In the genomic region with DNA sequence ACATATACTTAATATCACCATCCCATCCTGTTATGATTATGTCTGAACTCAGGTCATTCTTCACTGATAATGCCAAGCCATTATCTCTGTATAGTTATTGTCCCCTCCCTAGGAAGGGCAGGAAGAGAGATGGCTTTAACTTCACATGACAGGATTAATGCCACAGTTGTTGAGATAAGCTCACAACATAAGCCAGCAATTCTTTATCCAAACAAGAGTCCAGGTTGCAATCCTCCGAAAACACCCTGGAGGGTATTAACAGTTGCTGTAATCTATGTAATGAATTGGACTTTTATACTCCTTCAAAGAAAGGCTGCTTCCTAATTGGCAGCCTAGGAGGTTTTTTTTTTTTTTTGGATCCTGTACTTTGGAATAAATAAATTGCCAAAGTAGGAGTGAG, we compare ENCODE assay signal across 15 cellular contexts.
DNase-seq lines count a peak whose midpoint lies in the region; FAIRE-seq and TF ChIP-seq lines count a peak whose summit lies in the region.
"Had no signal": no experiment of that assay in that cellular context is flagged by ENCODE, and none has a peak within 500 bp of the region (broad histone marks: within the 10 kb centered on the region; RNA-seq: fewer than 3 reads in every experiment).

No MANE protein-coding gene starts in this region.

- no peaks in the 10 kb centered on the region for H4K20me1 ChIP-seq in endothelial cell of umbilical vein (replicated peaks; ENCODE audit: control insufficient read depth, extremely low read depth, insufficient read depth, low read length)

- no peaks in the 10 kb centered on the region for H3K9me3 ChIP-seq in endothelial cell of umbilical vein (replicated peaks; ENCODE audit: control insufficient read depth, insufficient read depth, low read length)
- H3K9me3 ChIP-seq in small intestine (ENCODE audit: control insufficient read depth, low read depth) = no peaks in the 10 kb centered on the region

- H3K36me3 ChIP-seq in endothelial cell of umbilical vein (ENCODE audit: control insufficient read depth in 2 of 2, extremely low read depth in 1 of 2, insufficient read depth in 2 of 2, low read length in 2 of 2) (no peaks in the 10 kb centered on the region), small intestine (ENCODE audit: control insufficient read depth in 2 of 2, insufficient read depth in 2 of 2, low read length in 2 of 2) (no peaks in the 10 kb centered on the region)

- FAIRE-seq in endothelial cell of umbilical vein (lab: Jason Lieb, UNC) (peak; percentile 18), small intestine (lab: Jason Lieb, UNC) (no peak), GM19239 (lab: Jason Lieb, UNC) (no peak)
- FAIRE-seq: A204.1, GM18507, H54, HepG2, HTR-8/SVneo had no signal

- no peaks in the 10 kb centered on the region for H3K27me3 ChIP-seq in endothelial cell of umbilical vein (ENCODE audit: control insufficient read depth in 2 of 2, insufficient read depth in 2 of 2, low read length in 2 of 2)
- H3K27me3 ChIP-seq in small intestine (ENCODE audit: control insufficient read depth in 2 of 2, insufficient read depth in 2 of 2, low read length in 2 of 2) = no peaks in the 10 kb centered on the region

- CTCF ChIA-PET in endothelial cell of umbilical vein (lab: Charles Lee) = no interaction called here

- DNase-seq in NCI-H524 treated with DMSO at 0.1 percent for 48 hours (lab: John Stamatoyannopoulos, UW) (peak; percentile 22), SK-MEL-5 (ENCODE audit: low read depth, low spot score) (peak; percentile 100), endothelial cell of umbilical vein (ENCODE audit: low read depth, low spot score) (no peak), small intestine (peak; percentile 4), T-helper 1 cell (no peak), GM19239 (ENCODE audit: insufficient read length, low spot score) (no peak)
- no peak for DNase-seq in activated CD8-positive, alpha-beta memory T cell treated with anti-CD3 and anti-CD28 coated beads, Interleukin-2, amount 50 U/mL, for 4 hours
- DNase-seq: C1 segment of cervical spinal cord; CD4-positive, alpha-beta T cell; GM23248 had no signal

- no peak overlapping the region for H2AFZ ChIP-seq in endothelial cell of umbilical vein (ENCODE audit: low read depth, low read length)
- H2AFZ ChIP-seq: GM23248 had no signal

- in situ Hi-C loops in SK-MEL-5 (cut with HindIII; ENCODE audit: low pct_unique_long_range_greater_than_20kb, low sequenced_read_pairs) = no loop called here

- POLR2A ChIA-PET in endothelial cell of umbilical vein (lab: Charles Lee) = no interaction called here

- no peak overlapping the region for H3K4me2 ChIP-seq in endothelial cell of umbilical vein (ENCODE audit: insufficient read depth, low read length)

- no peaks in the 10 kb centered on the region for H3K4me1 ChIP-seq in endothelial cell of umbilical vein (ENCODE audit: control insufficient read depth, extremely low read depth, insufficient read depth, low read length)
- H3K4me1 ChIP-seq in small intestine (ENCODE audit: control insufficient read depth in 2 of 2, insufficient read depth in 1 of 2, low read depth in 1 of 2, low read length in 1 of 2) = no peaks in the 10 kb centered on the region

- H3K9me1 ChIP-seq in endothelial cell of umbilical vein (replicated peaks; ENCODE audit: control insufficient read depth, extremely low read depth, insufficient read depth, low read length) = no peaks in the 10 kb centered on the region

- WGBS in small intestine, 3 donors = 8 to 60% (median 39%) methylated on average over 1 of the region's 1 CpG

- no peak overlapping the region for H3K27ac ChIP-seq in endothelial cell of umbilical vein (ENCODE audit: insufficient read depth, low read depth, low read length)
- no peak overlapping the region for H3K27ac ChIP-seq in small intestine (ENCODE audit: low read depth in 1 of 2, low read length in 1 of 2)
- H3K27ac ChIP-seq: GM23248 had no signal

- dilution Hi-C loops in endothelial cell of umbilical vein (cut with MboI; ENCODE audit: extremely low pct_ligation_motif_present, low sequenced_read_pairs) = no loop called here

- no peak for TF ChIP-seq POLR2A in endothelial cell of umbilical vein (IDR thresholded peaks at IDR 0.05; ENCODE audit: low read depth, low read length)

- no peak for TF ChIP-seq CTCF in endothelial cell of umbilical vein (IDR thresholded peaks at IDR 0.05; ENCODE audit: extremely low read depth in 1 of 2, insufficient read depth in 1 of 2, low read depth in 1 of 2, low read length in 2 of 2)

- H3K9ac ChIP-seq in endothelial cell of umbilical vein (replicated peaks; ENCODE audit: extremely low read depth, insufficient read depth, low read length) = no peak overlapping the region
- H3K9ac ChIP-seq: GM23248 had no signal

- no peak overlapping the region for H3K4me3 ChIP-seq in endothelial cell of umbilical vein (replicated peaks in 1 of 3; ENCODE audit: insufficient read depth in 1 of 3, low read depth in 1 of 3, low read length in 3 of 3)
- no peak overlapping the region for H3K4me3 ChIP-seq in small intestine (ENCODE audit: low read depth in 1 of 2, low read length in 2 of 2)
- H3K4me3 ChIP-seq: GM23248 had no signal

- no peaks in the 10 kb centered on the region for H3K79me2 ChIP-seq in endothelial cell of umbilical vein (ENCODE audit: control insufficient read depth, insufficient read depth, low read length)

- intact Hi-C loops in endothelial cell of umbilical vein (cut with micrococcal nuclease) = no loop called here

- no TSS peak for BruUV-seq in endothelial cell of umbilical vein (replicated peaks; lab: Mats Ljungman, UMichigan)

TF ChIP-seq in endothelial cell of umbilical vein, 7 proteins besides CTCF, POLR2A, EP300 and RAD21:
- TF ChIP-seq JUN (IDR thresholded peaks at IDR 0.05; ENCODE audit: borderline replicate concordance, insufficient read depth, insufficient read length, low read depth) (no peak), GATA2 (IDR thresholded peaks at IDR 0.05; ENCODE audit: insufficient read depth, insufficient read length, low read depth, low read length) (no peak), POLR2AphosphoS5 (IDR thresholded peaks at IDR 0.05; ENCODE audit: insufficient read depth, low read depth, low read length) (no peak), MYC (IDR thresholded peaks at IDR 0.05; ENCODE audit: low read depth, low read length) (no peak)
- TF ChIP-seq, protein P1, sequence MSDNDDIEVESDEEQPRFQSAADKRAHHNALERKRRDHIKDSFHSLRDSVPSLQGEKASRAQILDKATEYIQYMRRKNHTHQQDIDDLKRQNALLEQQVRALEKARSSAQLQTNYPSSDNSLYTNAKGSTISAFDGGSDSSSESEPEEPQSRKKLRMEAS (IDR thresholded peaks at IDR 0.05; ENCODE audit: insufficient read depth, insufficient read length) = no peak
TF ChIP-seq in endothelial cell of umbilical vein: peak in this region for 0.

Comparison
In these comparisons a context has a peak if more than half of its experiments do, and no peak if none do; other contexts are left out.
1. DNase-seq: peak in NCI-H524 treated with DMSO at 0.1 percent for 48 hours (single experiment), SK-MEL-5 (single experiment) and small intestine (single experiment); none in endothelial cell of umbilical vein (single experiment), activated CD8-positive, alpha-beta memory T cell treated with anti-CD3 and anti-CD28 coated beads, Interleukin-2, amount 50 U/mL, for 4 hours (single experiment), T-helper 1 cell (0 of 5) and GM19239 (single experiment).